ENCODE assay signal across 9 cellular contexts in genomic region chr10:116627386-116627933, GRCh38. TPM values are rescaled to one million over a fixed set of nuclear protein-coding genes. Genes with fewer than 3 reads are reported as not detected.
DNase-seq lines count a peak whose midpoint lies in the region; FAIRE-seq and TF ChIP-seq lines count a peak whose summit lies in the region.
"Had no signal": no experiment of that assay in that cellular context is flagged by ENCODE, and none has a peak within 500 bp of the region (broad histone marks: within the 10 kb centered on the region; RNA-seq: fewer than 3 reads in every experiment).

No MANE protein-coding gene starts in this region.

- no peaks in the 10 kb centered on the region for H3K9me3 ChIP-seq in HUES6 (ENCODE audit: control insufficient read depth, insufficient read depth, low read depth, low read length)

- peaks cover 19% of the 10 kb centered on the region for H3K27me3 ChIP-seq in HUES6 (ENCODE audit: control insufficient read depth, insufficient read depth, low read length)
- peaks cover 2% of the 10 kb centered on the region for H3K27me3 ChIP-seq in bronchial epithelial cell (ENCODE audit: control insufficient read depth, insufficient read depth, low read length)

- DNase-seq in bronchial epithelial cell (ENCODE audit: low read depth) = no peak
- DNase-seq in left kidney (ENCODE audit: low read depth, low spot score) = peak; percentile 80
- DNase-seq in type B pancreatic cell (ENCODE audit: extremely low spot score, unreplicated experiment) = no peak
- no peak for DNase-seq in NCI-H2171 (lab: John Stamatoyannopoulos, UW)
- no peak for DNase-seq in activated CD4-positive, alpha-beta T cell treated with anti-CD3 and anti-CD28 coated beads, Interleukin-2, amount 10 ng/mL, durations not matched to agents 24 days and 14 days
- DNase-seq in DMS153 treated with DMSO at 0.1 percent for 48 hours (lab: John Stamatoyannopoulos, UW; ENCODE audit: unreplicated experiment) = no peak
- DNase-seq: activated CD8-positive, alpha-beta T cell treated with anti-CD3 and anti-CD28 coated beads for 36 hours had no signal

- no peaks in the 10 kb centered on the region; the same call in 1 of the 2 replicates for H3K4me1 ChIP-seq in HUES6 (ENCODE audit: control insufficient read depth, insufficient read depth, low read length)

- intact Hi-C loops in activated CD4-positive, alpha-beta T cell treated with anti-CD3 and anti-CD28 coated beads, Interleukin-2, amount 10 ng/mL, durations not matched to agents 24 days and 14 days (cut with micrococcal nuclease) = no loop called here

- H3K36me3 ChIP-seq in HUES6 (ENCODE audit: control insufficient read depth, insufficient read depth, low read length) (no peaks in the 10 kb centered on the region), bronchial epithelial cell (ENCODE audit: control insufficient read depth, insufficient read depth, low read length) (no peaks in the 10 kb centered on the region)

- peak overlapping the region; percentile 69 for H3K4me3 ChIP-seq in HUES6 (ENCODE audit: low read depth, low read length)
- no peak overlapping the region for H3K4me3 ChIP-seq in bronchial epithelial cell (ENCODE audit: low read depth, low read length)

- H3K9me3 Mint-ChIP-seq in type B pancreatic cell = no peaks in the 10 kb centered on the region
- no peaks in the 10 kb centered on the region for H3K9me3 Mint-ChIP-seq in activated CD4-positive, alpha-beta T cell treated with anti-CD3 and anti-CD28 coated beads, Interleukin-2, amount 10 ng/mL, durations not matched to agents 24 days and 14 days
- H3K9me3 Mint-ChIP-seq: activated CD8-positive, alpha-beta T cell treated with anti-CD3 and anti-CD28 coated beads for 36 hours had no signal

- no peak overlapping the region for H3K4me3 Mint-ChIP-seq in type B pancreatic cell
- H3K4me3 Mint-ChIP-seq in activated CD4-positive, alpha-beta T cell treated with anti-CD3 and anti-CD28 coated beads, Interleukin-2, amount 10 ng/mL, durations not matched to agents 24 days and 14 days = no peak overlapping the region
- H3K4me3 Mint-ChIP-seq: activated CD8-positive, alpha-beta T cell treated with anti-CD3 and anti-CD28 coated beads for 36 hours had no signal

- FAIRE-seq in bronchial epithelial cell (lab: Jason Lieb, UNC) = no peak

- no peak overlapping the region for H3K27ac ChIP-seq in HUES6 (ENCODE audit: low read depth, low read length)

- H3K4me1 Mint-ChIP-seq in type B pancreatic cell (ENCODE audit: unreplicated experiment) = no peaks in the 10 kb centered on the region
- no peaks in the 10 kb centered on the region for H3K4me1 Mint-ChIP-seq in activated CD4-positive, alpha-beta T cell treated with anti-CD3 and anti-CD28 coated beads, Interleukin-2, amount 10 ng/mL, durations not matched to agents 24 days and 14 days

- TF ChIP-seq CTCF in bronchial epithelial cell (IDR thresholded peaks at IDR 0.05; ENCODE audit: insufficient read depth, low read length, severe bottlenecking) = peak; percentile 32
- TF ChIP-seq CTCF in type B pancreatic cell (conservative IDR thresholded peaks at IDR 0.05) = peak; percentile 79

- H3K27ac Mint-ChIP-seq in type B pancreatic cell = no peak overlapping the region
- H3K27ac Mint-ChIP-seq in activated CD4-positive, alpha-beta T cell treated with anti-CD3 and anti-CD28 coated beads, Interleukin-2, amount 10 ng/mL, durations not matched to agents 24 days and 14 days = no peak overlapping the region
- H3K27ac Mint-ChIP-seq: activated CD8-positive, alpha-beta T cell treated with anti-CD3 and anti-CD28 coated beads for 36 hours had no signal

- H3K36me3 Mint-ChIP-seq in type B pancreatic cell = no peaks in the 10 kb centered on the region
- H3K36me3 Mint-ChIP-seq in activated CD4-positive, alpha-beta T cell treated with anti-CD3 and anti-CD28 coated beads, Interleukin-2, amount 10 ng/mL, durations not matched to agents 24 days and 14 days (ENCODE audit: low read depth) = no peaks in the 10 kb centered on the region

- peaks cover 41% of the 10 kb centered on the region for H3K27me3 Mint-ChIP-seq in type B pancreatic cell
- H3K27me3 Mint-ChIP-seq in activated CD4-positive, alpha-beta T cell treated with anti-CD3 and anti-CD28 coated beads, Interleukin-2, amount 10 ng/mL, durations not matched to agents 24 days and 14 days = peaks cover 12% of the 10 kb centered on the region

- H3K9ac ChIP-seq in HUES6 (ENCODE audit: low read length) = peak overlapping the region; percentile 37

RNA-seq across cellular contexts. Expression of gene PNLIPRP2, which starts 6.7 kb away (rescaled TPM):
- total RNA-seq in bronchial epithelial cell = not detected in 2 replicates
- 0.69 and 1.2 TPM in 2 replicates for total RNA-seq in type B pancreatic cell (ENCODE audit: low replicate concordance)
- total RNA-seq in activated CD4-positive, alpha-beta T cell treated with anti-CD3 and anti-CD28 coated beads, Interleukin-2, amount 10 ng/mL, durations not matched to agents 24 days and 14 days = not detected in 2 replicates
- total RNA-seq: activated CD8-positive, alpha-beta T cell treated with anti-CD3 and anti-CD28 coated beads for 36 hours; glomerular endothelial cell had no signal

RNA-seq across cellular contexts. Expression of gene PNLIPRP1, which starts 36.7 kb away (rescaled TPM):
- not detected in 2 replicates for total RNA-seq in bronchial epithelial cell
- not detected in 2 replicates for total RNA-seq in type B pancreatic cell (ENCODE audit: low replicate concordance)
- total RNA-seq in activated CD4-positive, alpha-beta T cell treated with anti-CD3 and anti-CD28 coated beads, Interleukin-2, amount 10 ng/mL, durations not matched to agents 24 days and 14 days = not detected in 2 replicates
- total RNA-seq: activated CD8-positive, alpha-beta T cell treated with anti-CD3 and anti-CD28 coated beads for 36 hours; glomerular endothelial cell had no signal
